8 cellular contexts compared by ENCODE assay signal in genomic region chr14:59189281-59189821, GRCh38. TPM values are rescaled to one million over a fixed set of nuclear protein-coding genes. Genes with fewer than 3 reads are reported as not detected.
DNase-seq lines count a peak whose midpoint lies in the region; ATAC-seq and TF ChIP-seq lines count a peak whose summit lies in the region.

No MANE protein-coding gene starts in this region.

- peak overlapping the region; percentile 69 to 98 for H3K4me3 ChIP-seq in uterus

- intact Hi-C loops in Right ventricle myocardium inferior (cut with DNase I) = loop anchor here (2.0 to 5.0 kb wide), 6 partner anchors 57 to 251 kb away; no protein-coding TSS in a partner anchor
- intact Hi-C loops in posterior cingulate gyrus (cut with DNase I) = no loop called here
- intact Hi-C loops in uterus (cut with DNase I; ENCODE audit: low total_unique reads) = no loop called here

- DNase-seq in AG08396 (ENCODE audit: low spot score) (peak; percentile 26), NCI-H82 (lab: John Stamatoyannopoulos, UW) (peak; percentile 89), Right ventricle myocardium inferior (ENCODE audit: missing footprints) (peak; percentile 70), posterior cingulate gyrus (peak in 7 of 10 donors; percentile 10 to 82 (median 21)), uterus (peak; percentile 30 to 43), NOMO-1 treated with DMSO at 0.1 percent for 48 hours (lab: John Stamatoyannopoulos, UW; ENCODE audit: unreplicated experiment) (no peak)
- peak; percentile 7 to 24 (median 16) for DNase-seq in activated naive CD4-positive, alpha-beta T cell (lab: John Stamatoyannopoulos, UW)

- TF ChIP-seq CTCF in uterus (IDR thresholded peaks at IDR 0.05) = peak in 1 of 4 experiments; percentile 6

- ATAC-seq in GM19397 (IDR thresholded peaks at IDR 0.05; ENCODE audit: unreplicated experiment) (peak; percentile 4), Right ventricle myocardium inferior (peak; percentile 8)

- TF ChIP-seq POLR2A in uterus (IDR thresholded peaks at IDR 0.05) = no peak

- H3K9me3 ChIP-seq in uterus = no peaks in the 10 kb centered on the region

- peak overlapping the region; percentile 98 to 99 for H3K27ac ChIP-seq in uterus

- H3K27me3 ChIP-seq in uterus = no peaks in the 10 kb centered on the region

- H3K36me3 ChIP-seq in uterus = no peaks in the 10 kb centered on the region

- H3K4me1 ChIP-seq in uterus = peaks cover 3 to 10% of the 10 kb centered on the region in 2 donors

RNA-seq across cellular contexts. Expression of gene DAAM1, which starts 0.9 kb away (rescaled TPM):
- total RNA-seq in Right ventricle myocardium inferior (120 TPM), uterus (10 to 100 TPM; 13.5 to 72.7 (median 46.2) TPM)
